ENCODE assay signal across 10 cellular contexts in the genomic region with DNA sequence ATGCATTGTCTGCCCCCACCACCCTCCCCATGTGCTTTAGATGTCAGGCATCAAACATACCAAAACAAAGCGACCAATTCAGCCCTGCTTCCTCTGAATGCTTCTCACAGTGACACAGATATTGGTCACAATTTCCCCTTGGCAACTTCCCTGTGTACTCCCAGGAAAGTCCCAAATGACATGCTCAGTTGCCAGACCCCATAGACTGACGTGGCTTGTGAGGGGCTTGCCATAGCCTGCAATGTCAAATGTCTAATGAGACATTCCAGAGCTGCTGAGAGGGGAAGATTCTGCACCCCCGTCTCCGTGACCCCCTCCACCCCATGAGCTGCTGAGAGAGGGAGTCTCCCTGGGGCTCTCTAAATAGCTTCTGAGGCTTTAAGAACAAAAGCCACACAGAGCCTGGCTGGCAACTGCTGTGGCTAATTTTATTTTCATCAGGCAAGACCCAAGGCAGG. TPM values are rescaled to one million over a fixed set of nuclear protein-coding genes. Genes with fewer than 3 reads are reported as not detected.
A peak's percentile ranks its signal among the peaks of the same experiment; 100 is the strongest.
DNase-seq lines count a peak whose midpoint lies in the region; ATAC-seq, FAIRE-seq and TF ChIP-seq lines count a peak whose summit lies in the region.
"Had no signal": no experiment of that assay in that cellular context is flagged by ENCODE, and none has a peak within 500 bp of the region (broad histone marks: within the 10 kb centered on the region; RNA-seq: fewer than 3 reads in every experiment).

No MANE protein-coding gene starts in this region.

- POLR2A ChIA-PET in HepG2 (lab: Yijun Ruan, JAX) (no interaction called here), T-cell (lab: Charles Lee) (no interaction called here)

- no peak overlapping the region for H3K27ac Mint-ChIP-seq in activated naive CD4-positive, alpha-beta T cell treated with anti-CD3 and anti-CD28 coated beads, Interleukin-2, amount 50 U/mL, for 72 hours
- no peak overlapping the region for H3K27ac Mint-ChIP-seq in T-cell

- peaks cover 7 to 12% of the 10 kb centered on the region in 2 donors for H3K9me3 Mint-ChIP-seq in activated naive CD4-positive, alpha-beta T cell treated with anti-CD3 and anti-CD28 coated beads, Interleukin-2, amount 50 U/mL, for 72 hours
- H3K9me3 Mint-ChIP-seq in T-cell = peaks cover 7 to 9% (median 8%) of the 10 kb centered on the region in 3 donors

- intact Hi-C loops in HepG2 (cut with micrococcal nuclease; ENCODE audit: unreplicated experiment) = no loop called here

- H4K20me1 ChIP-seq in HepG2 (ENCODE audit: insufficient read depth, low read length) = no peaks in the 10 kb centered on the region

- peaks cover 3 to 6% of the 10 kb centered on the region in 2 donors for H3K27me3 Mint-ChIP-seq in T-cell

- H3K27me3 ChIP-seq in skeletal muscle satellite cell (ENCODE audit: control insufficient read depth, insufficient read depth, low read length) (no peaks in the 10 kb centered on the region), HepG2 (ENCODE audit: control insufficient read depth in 1 of 2, insufficient read depth in 2 of 2, low read length in 2 of 2) (peaks cover 0 to 6% of the 10 kb centered on the region in 2 experiments; a peak in 1 of 5 replicates)
- H3K27me3 ChIP-seq: suprapubic skin had no signal

- no peaks in the 10 kb centered on the region for H3K36me3 ChIP-seq in skeletal muscle satellite cell (ENCODE audit: insufficient read depth, low read length)
- no peaks in the 10 kb centered on the region for H3K36me3 ChIP-seq in HepG2 (replicated peaks in 1 of 2; ENCODE audit: control insufficient read depth in 1 of 2, insufficient read depth in 2 of 2, low read length in 2 of 2)
- H3K36me3 ChIP-seq: suprapubic skin had no signal

- in situ Hi-C loops in HepG2 (cut with HindIII; ENCODE audit: extremely low pct_ligation_motif_present, low pct_unique_long_range_greater_than_20kb) = no loop called here

- H3K36me3 Mint-ChIP-seq in activated naive CD4-positive, alpha-beta T cell treated with anti-CD3 and anti-CD28 coated beads, Interleukin-2, amount 50 U/mL, for 72 hours = peaks cover 0 to 8% of the 10 kb centered on the region in 2 donors
- H3K36me3 Mint-ChIP-seq in T-cell = no peaks in the 10 kb centered on the region

- CTCF ChIA-PET in HepG2 (lab: Yijun Ruan, JAX; ENCODE audit: low intra/inter-chr PET ratio, low total read pairs) = no interaction called here
- CTCF ChIA-PET in T-cell (lab: Charles Lee) = no interaction called here

- TF ChIP-seq RAD21 in HepG2 (CRISPR knock-in tag; IDR thresholded peaks at IDR 0.05) = no peak

- peak overlapping the region; percentile 60 for H3K4me2 ChIP-seq in skeletal muscle satellite cell (ENCODE audit: low read length)
- H3K4me2 ChIP-seq in HepG2 (ENCODE audit: low read depth, low read length) = no peak overlapping the region

- H3K4me3 ChIP-seq in skeletal muscle satellite cell (ENCODE audit: low read length) (peak overlapping the region; percentile 33), HepG2 (replicated peaks in 1 of 3; ENCODE audit: insufficient read depth in 1 of 3, low read depth in 2 of 3, low read length in 3 of 3) (no peak overlapping the region)
- H3K4me3 ChIP-seq: suprapubic skin had no signal

- H3K4me1 Mint-ChIP-seq in T-cell = no peaks in the 10 kb centered on the region

- no peak overlapping the region for H2AFZ ChIP-seq in HepG2 (ENCODE audit: low read length)

- no peak for TF ChIP-seq EP300 in HepG2 (IDR thresholded peaks at IDR 0.05; ENCODE audit: low read depth in 2 of 2, low read length in 2 of 2)
- no peak for TF ChIP-seq EP300 in HepG2 (CRISPR knock-in tag; IDR thresholded peaks at IDR 0.05; ENCODE audit: borderline replicate concordance)

- H3K27ac ChIP-seq in HepG2 (ENCODE audit: extremely low read length, insufficient read depth, low read length) = no peak overlapping the region
- H3K27ac ChIP-seq: suprapubic skin, VCaP had no signal

- ATAC-seq in GM21360 (IDR thresholded peaks at IDR 0.05; ENCODE audit: unreplicated experiment) = peak; percentile 42
- no peak for ATAC-seq in HepG2
- ATAC-seq in activated naive CD4-positive, alpha-beta T cell treated with anti-CD3 and anti-CD28 coated beads, Interleukin-2, amount 50 U/mL, for 72 hours = no peak
- no peak for ATAC-seq in T-cell (replicated peaks in 1 of 4)

- FAIRE-seq in HepG2 (lab: Jason Lieb, UNC) = no peak

- H3K4me1 ChIP-seq in skeletal muscle satellite cell (ENCODE audit: control insufficient read depth, insufficient read depth, low read length) (peaks cover 13% of the 10 kb centered on the region), HepG2 (ENCODE audit: insufficient read depth, low read length) (no peaks in the 10 kb centered on the region)
- H3K4me1 ChIP-seq: suprapubic skin had no signal

- BruUV-seq in HepG2 (replicated peaks; lab: Mats Ljungman, UMichigan) = no TSS peak

- no peaks in the 10 kb centered on the region for H3K79me2 ChIP-seq in HepG2 (ENCODE audit: insufficient read depth, low read length)

- H3K4me3 Mint-ChIP-seq in T-cell = no peak overlapping the region

- no peak for TF ChIP-seq CTCF in HepG2 (CRISPR knock-in tag; IDR thresholded peaks at IDR 0.05)

- H3K9me3 ChIP-seq in skeletal muscle satellite cell (replicated peaks; ENCODE audit: low read length) = no peaks in the 10 kb centered on the region
- no peaks in the 10 kb centered on the region for H3K9me3 ChIP-seq in HepG2 (ENCODE audit: low read length)
- H3K9me3 ChIP-seq: suprapubic skin had no signal

- peak; percentile 72 for DNase-seq in HT1080 (ENCODE audit: low read depth)
- peak; percentile 41 for DNase-seq in fibroblast of peridontal ligament (ENCODE audit: extremely low read depth)
- no peak for DNase-seq in HepG2 (ENCODE audit: low spot score)
- no peak for DNase-seq in activated naive CD4-positive, alpha-beta T cell treated with anti-CD3 and anti-CD28 coated beads, Interleukin-2, amount 50 U/mL, for 72 hours (ENCODE audit: low spot score in 2 of 2)
- DNase-seq in NCI-H2196 (lab: John Stamatoyannopoulos, UW; ENCODE audit: unreplicated experiment) = no peak
- no peak for DNase-seq in T-cell

- H3K9ac ChIP-seq in skeletal muscle satellite cell (ENCODE audit: low read depth, low read length) = peak overlapping the region; percentile 14
- no peak overlapping the region for H3K9ac ChIP-seq in HepG2 (ENCODE audit: insufficient read depth, low read depth, low read length)

- WGBS in HepG2 (ENCODE audit: low lambda C conversion rate) = 3% methylated on average over 4 of the region's 4 CpGs

- TF ChIP-seq POLR2A in HepG2 (IDR thresholded peaks at IDR 0.05; ENCODE audit: insufficient read depth in 1 of 2, low read depth in 2 of 2, low read length in 2 of 2) = no peak

TF ChIP-seq in HepG2, 621 proteins besides CTCF, POLR2A, EP300 and RAD21 (continues in another document):
- TF ChIP-seq ZNF691 (CRISPR knock-in tag; IDR thresholded peaks at IDR 0.05; ENCODE audit: borderline replicate concordance, low read depth) = no peak
- TF ChIP-seq HNRNPLL (IDR thresholded peaks at IDR 0.05; ENCODE audit: low read depth, low read length, poor library complexity, severe bottlenecking) = no peak
- TF ChIP-seq, protein P1, sequence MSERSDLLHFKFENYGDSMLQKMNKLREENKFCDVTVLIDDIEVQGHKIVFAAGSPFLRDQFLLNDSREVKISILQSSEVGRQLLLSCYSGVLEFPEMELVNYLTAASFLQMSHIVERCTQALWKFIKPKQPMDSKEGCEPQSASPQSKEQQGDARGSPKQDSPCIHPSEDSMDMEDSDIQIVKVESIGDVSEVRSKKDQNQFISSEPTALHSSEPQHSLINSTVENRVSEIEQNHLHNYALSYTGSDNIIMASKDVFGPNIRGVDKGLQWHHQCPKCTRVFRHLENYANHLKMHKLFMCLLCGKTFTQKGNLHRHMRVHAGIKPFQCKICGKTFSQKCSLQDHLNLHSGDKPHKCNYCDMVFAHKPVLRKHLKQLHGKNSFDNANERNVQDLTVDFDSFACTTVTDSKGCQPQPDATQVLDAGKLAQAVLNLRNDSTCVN (CRISPR knock-in tag; IDR thresholded peaks at IDR 0.05; ENCODE audit: borderline replicate concordance) = no peak

RNA-seq across cellular contexts. Expression of gene RFTN2, which starts 47.3 kb away (rescaled TPM):
- total RNA-seq in HT1080 (2014; rRNA removed; shearing (Covaris generic)) = not detected in 2 replicates
- polyA plus RNA-seq in HT1080 (2015; cell fraction: cytosol; rRNA removed) = not detected in 2 replicates
- polyA plus RNA-seq in HT1080 (2015; cell fraction: nucleus; rRNA removed) = not detected in 2 replicates
- 0.87 and 2.0 TPM in 2 replicates for total RNA-seq in skeletal muscle satellite cell (2012; rRNA removed)
- total RNA-seq in HepG2 (2016; rRNA removed; fragmentation: Illumina TruSeq; extraction: Trizol) (not detected in 2 replicates), T-cell (under 1 TPM in 2 of 5 donors, not detected in 3; 0.12 to 0.44 TPM)
- not detected in 2 replicates for total RNA-seq in HepG2 (2016; cell fraction: cytosol; rRNA removed; fragmentation: Illumina TruSeq; extraction: Trizol; ENCODE audit: low read depth)
- not detected in 2 replicates for total RNA-seq in HepG2 (2016; cell fraction: insoluble cytoplasmic fraction; rRNA removed; fragmentation: Illumina TruSeq; extraction: Trizol)
- not detected in 2 replicates for total RNA-seq in HepG2 (2016; cell fraction: membrane; rRNA removed; fragmentation: Illumina TruSeq; extraction: Trizol)
- not detected in 2 replicates for total RNA-seq in HepG2 (2016; cell fraction: nucleus; rRNA removed; fragmentation: Illumina TruSeq; extraction: Trizol)
- not detected in 2 replicates for polyA plus RNA-seq in HepG2 (2011; rRNA removed)
- polyA plus RNA-seq in HepG2 (2011; cell fraction: cytosol; rRNA removed) = not detected in 2 replicates
- not detected in 2 replicates for polyA plus RNA-seq in HepG2 (2011; cell fraction: nucleus; rRNA removed)
- 0.05 and 0.08 TPM in 2 replicates for polyA plus RNA-seq in HepG2 (2012)
- not detected in 2 replicates for polyA plus RNA-seq in HepG2 (2016; cell fraction: cytosol; fragmentation: Illumina TruSeq; extraction: Trizol; ENCODE audit: low read depth)
- polyA plus RNA-seq in HepG2 (2016; cell fraction: insoluble cytoplasmic fraction; fragmentation: Illumina TruSeq; extraction: Trizol; ENCODE audit: low read depth) = not detected in 2 replicates
- not detected in 2 replicates for polyA plus RNA-seq in HepG2 (2016; cell fraction: membrane; fragmentation: Illumina TruSeq; extraction: Trizol; ENCODE audit: low read depth)
- polyA plus RNA-seq in HepG2 (2016; cell fraction: nucleus; fragmentation: Illumina TruSeq; extraction: Trizol; ENCODE audit: insufficient read depth, low read depth) = not detected in 2 replicates
- polyA minus RNA-seq in HepG2 (2011; rRNA and poly(A)+ RNA removed; ENCODE audit: low replicate concordance) = not detected in 2 replicates
- polyA minus RNA-seq in HepG2 (2011; cell fraction: cytosol; rRNA and poly(A)+ RNA removed) = not detected in 2 replicates
- not detected in 2 replicates for polyA minus RNA-seq in HepG2 (2011; cell fraction: nucleus; rRNA and poly(A)+ RNA removed)
- total RNA-seq in activated naive CD4-positive, alpha-beta T cell treated with anti-CD3 and anti-CD28 coated beads, Interleukin-2, amount 50 U/mL, for 72 hours = not detected

Comparison
In these comparisons a context has a peak if more than half of its experiments do, and no peak if none do; other contexts are left out.
1. DNase-seq: peak in HT1080 (single experiment) and fibroblast of peridontal ligament (single experiment); none in HepG2 (single experiment), activated naive CD4-positive, alpha-beta T cell treated with anti-CD3 and anti-CD28 coated beads, Interleukin-2, amount 50 U/mL, for 72 hours (0 of 2), NCI-H2196 (single experiment) and T-cell (0 of 34).